In genomic region chr3:123084192-123084591, GRCh38 we compare ENCODE assay signal across 17 cellular contexts. TPM values are rescaled to one million over a fixed set of nuclear protein-coding genes. Genes with fewer than 3 reads are reported as not detected.
A peak's percentile ranks its signal among the peaks of the same experiment; 100 is the strongest.
DNase-seq lines count a peak whose midpoint lies in the region; ATAC-seq, FAIRE-seq and TF ChIP-seq lines count a peak whose summit lies in the region.
"Had no signal": no experiment of that assay in that cellular context is flagged by ENCODE, and none has a peak within 500 bp of the region (broad histone marks: within the 10 kb centered on the region; RNA-seq: fewer than 3 reads in every experiment).

No MANE protein-coding gene starts in this region.

- no peak overlapping the region for H3K4me2 ChIP-seq in H9 (ENCODE audit: insufficient read depth, insufficient read length, low read length)
- H3K4me2 ChIP-seq in astrocyte (ENCODE audit: low read length): peak overlapping the region; percentile 42
- peak overlapping the region; percentile 39 for H3K4me2 ChIP-seq in parathyroid adenoma (ENCODE audit: low read length)

- H2AK5ac ChIP-seq in H9 (ENCODE audit: insufficient read length, low read length): no peak overlapping the region

- H3K27ac Mint-ChIP-seq in H9: peak overlapping the region in 2 of 3 experiments; percentile 33 to 80; a peak in 4 of 7 replicates
- peak overlapping the region; percentile 15 for H3K27ac Mint-ChIP-seq in astrocyte (ENCODE audit: unreplicated experiment)
- H3K27ac Mint-ChIP-seq: activated T-helper 1 cell treated with anti-CD3 and anti-CD28 coated beads, Interleukin-12 subunit alpha, Interleukin-12 subunit beta, Interleukin-2, Interleukin-4 antibody, amounts not matched to agents 30 ng/mL and 10 ng/mL and 1 ng/mL, durations not matched to agents 14 hours and 24 hours and 36 hours; memory B cell; stimulated activated naive CD8-positive, alpha-beta T cell treated with anti-CD3 and anti-CD28 coated beads, Interleukin-15, Interleukin-2, amounts not matched to agents 100 ng/mL and 50 ng/mL, for 24 hours had no signal

- H4K8ac ChIP-seq in H9 (replicated peaks; ENCODE audit: insufficient read length, low read depth, low read length): no peak overlapping the region

- peak; percentile 31 for DNase-seq in H9
- no peak for DNase-seq in astrocyte (ENCODE audit: low read depth)
- peak; percentile 44 to 71 (median 70) for DNase-seq in right cardiac atrium
- DNase-seq in activated CD4-positive, alpha-beta T cell treated with anti-CD3 and anti-CD28 coated beads for 48 hours: no peak
- no peak for DNase-seq in NCI-H1930 (lab: John Stamatoyannopoulos, UW)
- no peak for DNase-seq in foreskin keratinocyte
- DNase-seq: activated CD4-positive, alpha-beta T cell treated with anti-CD3 and anti-CD28 coated beads for 1 hour; AML-193; brain microvascular endothelial cell; KG1; SW 1271 had no signal

- H4K20me1 ChIP-seq in H9 (ENCODE audit: control insufficient read depth, insufficient read depth, insufficient read length): peaks cover 2% of the 10 kb centered on the region
- peaks cover 99% of the 10 kb centered on the region for H4K20me1 ChIP-seq in astrocyte (ENCODE audit: insufficient read depth, low read length)

- H2AFZ ChIP-seq in H9 (ENCODE audit: low read length): no peak overlapping the region
- no peak overlapping the region for H2AFZ ChIP-seq in astrocyte (ENCODE audit: low read depth, low read length)
- H2AFZ ChIP-seq in parathyroid adenoma: peak overlapping the region; percentile 50

- intact Hi-C loops in right cardiac atrium (cut with DNase I): no loop called here

- H3T11ph ChIP-seq in H9 (ENCODE audit: low read length): no peak overlapping the region

- no peak overlapping the region for H2BK5ac ChIP-seq in H9 (ENCODE audit: insufficient read length, low read length)

- peaks cover 0 to 2% (median 0%) of the 10 kb centered on the region in 3 experiments; a peak in 1 of 7 replicates for H3K36me3 Mint-ChIP-seq in H9 (ENCODE audit: insufficient read depth in 1 of 3, low read depth in 3 of 3)
- H3K36me3 Mint-ChIP-seq in astrocyte (ENCODE audit: low read depth, unreplicated experiment): peaks cover 6% of the 10 kb centered on the region
- H3K36me3 Mint-ChIP-seq: memory B cell had no signal

- no peak for TF ChIP-seq CTCF in H9 (conservative IDR thresholded peaks at IDR 0.05)
- TF ChIP-seq CTCF in astrocyte (IDR thresholded peaks at IDR 0.05; ENCODE audit: insufficient read depth, low read depth, low read length): no peak
- no peak for TF ChIP-seq CTCF in parathyroid adenoma (IDR thresholded peaks at IDR 0.05)
- no peak for TF ChIP-seq CTCF in foreskin keratinocyte (conservative IDR thresholded peaks at IDR 0.05)

- no peaks in the 10 kb centered on the region for H3K23me2 ChIP-seq in H9 (ENCODE audit: insufficient read length, low read depth, low read length, poor library complexity, severe bottlenecking)

- no peak overlapping the region for H3K56ac ChIP-seq in H9 (ENCODE audit: insufficient read length, low read depth, low read length)

- no peak overlapping the region for H3K18ac ChIP-seq in H9 (ENCODE audit: insufficient read length, low read depth, low read length)

- H4K5ac ChIP-seq in H9 (ENCODE audit: insufficient read length, low read depth, low read length): no peak overlapping the region

- WGBS in H9 (ENCODE audit: extremely low coverage, insufficient read length, low lambda C conversion rate): no CpG with 5 or more reads among the region's 6 CpGs
- WGBS in right cardiac atrium: 24% methylated on average over 6 of the region's 6 CpGs

- H3K27ac ChIP-seq in H9 (ENCODE audit: insufficient read length, low read depth, low read length) (no peak overlapping the region), astrocyte (ENCODE audit: low read depth, low read length) (no peak overlapping the region), right cardiac atrium (ENCODE audit: low read length) (no peak overlapping the region), parathyroid adenoma (peak overlapping the region; percentile 26), foreskin keratinocyte (no peak overlapping the region)
- H3K27ac ChIP-seq: brain microvascular endothelial cell had no signal

- peak overlapping the region; percentile 61 for H3K14ac ChIP-seq in H9 (ENCODE audit: insufficient read depth, low read length)

- H4K91ac ChIP-seq in H9 (ENCODE audit: insufficient read length, low read depth, low read length): no peak overlapping the region

- H2BK15ac ChIP-seq in H9 (ENCODE audit: low read depth, low read length): no peak overlapping the region

- H3K4me1 ChIP-seq in H9 (ENCODE audit: insufficient read depth, low read length) (peaks cover 17% of the 10 kb centered on the region), astrocyte (ENCODE audit: insufficient read depth, low read length) (peaks cover 45% of the 10 kb centered on the region), right cardiac atrium (ENCODE audit: control insufficient read depth, insufficient read depth, low read length) (peaks cover 43% of the 10 kb centered on the region), parathyroid adenoma (peaks cover 22% of the 10 kb centered on the region), foreskin keratinocyte (peaks cover 6% of the 10 kb centered on the region)

- H3K27me3 Mint-ChIP-seq in H9 (ENCODE audit: low read depth) (no peaks in the 10 kb centered on the region; the same call in 1 of the 2 replicates), astrocyte (ENCODE audit: low read depth, unreplicated experiment) (no peaks in the 10 kb centered on the region)
- H3K27me3 Mint-ChIP-seq: memory B cell; stimulated activated naive CD8-positive, alpha-beta T cell treated with anti-CD3 and anti-CD28 coated beads, Interleukin-15, Interleukin-2, amounts not matched to agents 100 ng/mL and 50 ng/mL, for 24 hours had no signal

- H3K79me1 ChIP-seq in H9 (ENCODE audit: insufficient read depth, low read depth, low read length, poor library complexity, severe bottlenecking): peaks cover 2% of the 10 kb centered on the region

- H3K4me3 Mint-ChIP-seq in H9 (no peak overlapping the region; a peak in 1 of 5 replicates), astrocyte (ENCODE audit: unreplicated experiment) (peak overlapping the region; percentile 25)
- H3K4me3 Mint-ChIP-seq: activated T-helper 1 cell treated with anti-CD3 and anti-CD28 coated beads, Interleukin-12 subunit alpha, Interleukin-12 subunit beta, Interleukin-2, Interleukin-4 antibody, amounts not matched to agents 30 ng/mL and 10 ng/mL and 1 ng/mL, durations not matched to agents 14 hours and 24 hours and 36 hours; memory B cell; stimulated activated naive CD8-positive, alpha-beta T cell treated with anti-CD3 and anti-CD28 coated beads, Interleukin-15, Interleukin-2, amounts not matched to agents 100 ng/mL and 50 ng/mL, for 24 hours had no signal

- no peaks in the 10 kb centered on the region for H3K27me3 ChIP-seq in H9 (ENCODE audit: insufficient read depth, low read length)
- peaks cover 14% of the 10 kb centered on the region for H3K27me3 ChIP-seq in astrocyte (ENCODE audit: insufficient read depth, low read length)
- H3K27me3 ChIP-seq in right cardiac atrium (ENCODE audit: control insufficient read depth, insufficient read depth): no peaks in the 10 kb centered on the region
- no peaks in the 10 kb centered on the region for H3K27me3 ChIP-seq in parathyroid adenoma (ENCODE audit: control insufficient read depth, insufficient read depth, low read length)
- H3K27me3 ChIP-seq in foreskin keratinocyte: no peaks in the 10 kb centered on the region
- H3K27me3 ChIP-seq: brain microvascular endothelial cell had no signal

- no peak for FAIRE-seq in astrocyte (lab: Jason Lieb, UNC)

- H3K9me3 Mint-ChIP-seq in H9: no peaks in the 10 kb centered on the region
- no peaks in the 10 kb centered on the region for H3K9me3 Mint-ChIP-seq in astrocyte (ENCODE audit: unreplicated experiment)
- H3K9me3 Mint-ChIP-seq: activated T-helper 1 cell treated with anti-CD3 and anti-CD28 coated beads, Interleukin-12 subunit alpha, Interleukin-12 subunit beta, Interleukin-2, Interleukin-4 antibody, amounts not matched to agents 30 ng/mL and 10 ng/mL and 1 ng/mL, durations not matched to agents 14 hours and 24 hours and 36 hours; memory B cell; stimulated activated naive CD8-positive, alpha-beta T cell treated with anti-CD3 and anti-CD28 coated beads, Interleukin-15, Interleukin-2, amounts not matched to agents 100 ng/mL and 50 ng/mL, for 24 hours had no signal

- no peak overlapping the region for H2BK120ac ChIP-seq in H9 (ENCODE audit: low read depth, low read length, poor library complexity, severe bottlenecking)

- H3K36me3 ChIP-seq in astrocyte (ENCODE audit: insufficient read depth, low read length) (no peaks in the 10 kb centered on the region), parathyroid adenoma (ENCODE audit: control insufficient read depth, insufficient read depth, low read length) (no peaks in the 10 kb centered on the region)
- H3K36me3 ChIP-seq: brain microvascular endothelial cell had no signal

- no peak overlapping the region for H2BK12ac ChIP-seq in H9 (ENCODE audit: insufficient read length, low read depth, low read length)

- no peak overlapping the region for H3K9ac ChIP-seq in H9 (ENCODE audit: extremely low read depth, insufficient read length, low read length)
- H3K9ac ChIP-seq in astrocyte (ENCODE audit: low read length): no peak overlapping the region
- no peak overlapping the region for H3K9ac ChIP-seq in parathyroid adenoma

- H3K4me3 ChIP-seq in astrocyte (ENCODE audit: insufficient read depth, low read depth, low read length): no peak overlapping the region
- no peak overlapping the region for H3K4me3 ChIP-seq in right cardiac atrium (ENCODE audit: low read length)
- no peak overlapping the region for H3K4me3 ChIP-seq in parathyroid adenoma (ENCODE audit: low read depth, low read length)

- H3K4ac ChIP-seq in H9 (ENCODE audit: low read depth, low read length): no peak overlapping the region

- H2BK20ac ChIP-seq in H9 (ENCODE audit: low read depth, low read length, poor library complexity, severe bottlenecking): no peak overlapping the region

- H3K79me2 ChIP-seq in H9 (ENCODE audit: insufficient read depth, low read length) (peaks cover 16% of the 10 kb centered on the region; the same call in 1 of the 2 replicates), astrocyte (ENCODE audit: insufficient read depth, low read length) (peaks cover 93% of the 10 kb centered on the region), parathyroid adenoma (peaks cover 18% of the 10 kb centered on the region)

- H3K9me3 ChIP-seq in H9 (ENCODE audit: control insufficient read depth, low read depth, low read length) (no peaks in the 10 kb centered on the region), astrocyte (ENCODE audit: insufficient read depth, low read depth, low read length) (no peaks in the 10 kb centered on the region), right cardiac atrium (ENCODE audit: control insufficient read depth, low read length) (no peaks in the 10 kb centered on the region), parathyroid adenoma (ENCODE audit: control insufficient read depth, low read length) (no peaks in the 10 kb centered on the region)

- no peak overlapping the region for H3K23ac ChIP-seq in H9 (ENCODE audit: insufficient read length, low read depth, low read length)

- H3K4me1 Mint-ChIP-seq in H9 (peaks cover 73 to 75% of the 10 kb centered on the region in 2 experiments), astrocyte (ENCODE audit: low read depth, unreplicated experiment) (peaks cover 88% of the 10 kb centered on the region)

- ATAC-seq in right cardiac atrium: peak; percentile 52 to 71
- ATAC-seq in foreskin keratinocyte: no peak
- no peak for ATAC-seq in HG03457 (IDR thresholded peaks at IDR 0.05; ENCODE audit: unreplicated experiment)

RNA-seq across cellular contexts. Expression of gene PDIA5, which starts 17.4 kb away (rescaled TPM):
- total RNA-seq in H9 (2021) (21.9 and 24.3 TPM in 2 replicates), astrocyte (77.5 and 86.5 TPM in 2 replicates), right cardiac atrium (10 to 100 TPM in 2 of 4 donors, 1 to 10 TPM in 2; 8.8 to 11.1 (median 9.9) TPM), foreskin keratinocyte (27.2 and 29.2 TPM in 2 replicates)
- polyA plus RNA-seq in right cardiac atrium (8.3 TPM), foreskin keratinocyte (25.6 and 27.9 TPM in 2 replicates)

RNA-seq across cellular contexts. Expression of gene SEMA5B, which starts 56.6 kb away (rescaled TPM):
- total RNA-seq in H9 (2021) (8.3 and 9.4 TPM in 2 replicates), astrocyte (1.0 and 2.1 TPM in 2 replicates), right cardiac atrium (1 to 10 TPM in 3 of 4 donors, under 1 TPM in 1; 0.72 to 4.9 (median 3.1) TPM), foreskin keratinocyte (not detected in 2 replicates)
- polyA plus RNA-seq in right cardiac atrium (3.3 TPM), foreskin keratinocyte (not detected in 2 replicates)
- total RNA-seq: activated T-helper 1 cell treated with anti-CD3 and anti-CD28 coated beads, Interleukin-12 subunit alpha, Interleukin-12 subunit beta, Interleukin-2, Interleukin-4 antibody, amounts not matched to agents 30 ng/mL and 10 ng/mL and 1 ng/mL, durations not matched to agents 14 hours and 24 hours and 36 hours; pulmonary artery endothelial cell had no signal

Comparison
In these comparisons a context has a peak if more than half of its experiments do, and no peak if none do; other contexts are left out.
1. DNase-seq: peak in H9 (single experiment) and right cardiac atrium (3 of 3); none in astrocyte (single experiment), activated CD4-positive, alpha-beta T cell treated with anti-CD3 and anti-CD28 coated beads for 48 hours (single experiment), NCI-H1930 (0 of 2) and foreskin keratinocyte (0 of 2).
2. ATAC-seq: peak in right cardiac atrium (2 of 2); none in foreskin keratinocyte (single experiment) and HG03457 (single experiment).